Comparison of ENCODE assay signal across 9 cellular contexts in the genomic region with DNA sequence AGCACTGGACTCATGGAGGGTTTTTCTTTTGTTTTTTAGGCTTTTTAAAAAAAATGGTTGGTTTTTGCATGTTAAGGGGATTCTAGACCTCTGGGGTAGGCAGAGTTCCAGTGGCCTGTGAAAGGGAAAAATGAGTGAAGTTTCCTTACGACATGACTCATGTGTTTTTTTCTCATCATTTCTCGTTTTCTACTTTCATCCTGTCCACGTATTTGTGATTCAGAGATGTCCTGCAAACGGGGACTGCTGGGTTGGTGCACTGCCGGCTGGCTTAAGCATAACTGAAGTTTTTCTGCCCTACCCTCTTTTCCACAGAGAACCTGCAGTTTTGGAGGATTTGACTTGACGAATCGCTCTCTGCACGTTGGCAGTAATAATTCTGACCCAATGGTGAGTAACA.
DNase-seq lines count a peak whose midpoint lies in the region; ATAC-seq and TF ChIP-seq lines count a peak whose summit lies in the region.
"Had no signal": no experiment of that assay in that cellular context is flagged by ENCODE, and none has a peak within 500 bp of the region (broad histone marks: within the 10 kb centered on the region; RNA-seq: fewer than 3 reads in every experiment).

No MANE protein-coding gene starts in this region.

- H4K20me1 ChIP-seq in IMR-90 (ENCODE audit: insufficient read depth, low read length) (no peaks in the 10 kb centered on the region), mammary epithelial cell (ENCODE audit: insufficient read depth, low read length) (no peaks in the 10 kb centered on the region)

- in situ Hi-C loops in IMR-90 (cut with MboI; ENCODE audit: low sequenced_read_pairs) (no loop called here), mammary epithelial cell (cut with MboI; ENCODE audit: low sequenced_read_pairs in 2 of 2) (no loop called here)

- peak overlapping the region; percentile 36 to 95 for H4K8ac ChIP-seq in IMR-90 (ENCODE audit: low read depth in 2 of 2, low read length in 2 of 2)

- H2BK120ac ChIP-seq in IMR-90 (ENCODE audit: low read depth, low read length), result peak overlapping the region; percentile 96

- no CpG with 5 or more reads among the region's 8 CpGs for whole genome bisulfite sequencing in IMR-90 (ENCODE audit: extremely low coverage in 2 of 2, insufficient read length in 1 of 2), 2 experiments
- 91% methylated on average over 8 of the region's 8 CpGs for WGBS in mammary epithelial cell (ENCODE audit: low coverage, missing lambda C conversion rate)

- H3K9me3 ChIP-seq in IMR-90 (ENCODE audit: control insufficient read depth, insufficient read depth, low read length) (no peaks in the 10 kb centered on the region), mammary epithelial cell (replicated peaks; ENCODE audit: insufficient read depth, low read length) (no peaks in the 10 kb centered on the region)

- H3K4me3 ChIP-seq in AG10803 (ENCODE audit: low read length) (peak overlapping the region; percentile 39), IMR-90 (ENCODE audit: insufficient read depth, low read depth, low read length) (peak overlapping the region; percentile 38; the same call in 1 of the 2 replicates), mammary epithelial cell (replicated peaks in 1 of 3; ENCODE audit: insufficient read depth in 1 of 3, low read depth in 2 of 3, low read length in 3 of 3) (no peak overlapping the region)

- peak overlapping the region; percentile 71 for H2BK15ac ChIP-seq in IMR-90 (ENCODE audit: low read depth, low read length)

- H3K4me1 Mint-ChIP-seq in nephron progenitor cell, result peaks cover 29% of the 10 kb centered on the region

- H3K4ac ChIP-seq in IMR-90 (ENCODE audit: low read depth, low read length), result peak overlapping the region; percentile 93

- TF ChIP-seq CTCF in AG10803 (conservative IDR thresholded peaks at IDR 0.05; ENCODE audit: low read length), result no peak
- no peak for TF ChIP-seq CTCF in IMR-90 (conservative IDR thresholded peaks at IDR 0.05; ENCODE audit: low read depth, low read length)
- TF ChIP-seq CTCF in nephron progenitor cell (IDR thresholded peaks at IDR 0.05), result no peak
- TF ChIP-seq CTCF in mammary epithelial cell (conservative IDR thresholded peaks at IDR 0.05 in 1 of 2, IDR thresholded peaks at IDR 0.05 in 1 of 2; ENCODE audit: extremely low read depth in 1 of 2, insufficient read depth in 1 of 2, low read depth in 1 of 2, low read length in 2 of 2), result no peak

- TF ChIP-seq RAD21 in IMR-90 (IDR thresholded peaks at IDR 0.05; ENCODE audit: low read length), result peak; percentile 14; the same call in 1 of the 2 replicates

- H3K14ac ChIP-seq in IMR-90 (replicated peaks; ENCODE audit: low read depth, low read length), result peak overlapping the region; percentile 89

- BruUV-seq in IMR-90 (replicated peaks; lab: Mats Ljungman, UMichigan), result TSS peak; percentile 50
- no TSS peak for BruUV-seq in mammary epithelial cell (replicated peaks; lab: Mats Ljungman, UMichigan)

- peaks cover 84% of the 10 kb centered on the region for H3K36me3 Mint-ChIP-seq in nephron progenitor cell (ENCODE audit: low read depth)

- peak overlapping the region; percentile 95 for H3K27ac ChIP-seq in IMR-90 (ENCODE audit: insufficient read depth, low read length)
- H3K27ac ChIP-seq in cingulate gyrus (ENCODE audit: low read depth, low read length), result peak overlapping the region; percentile 79
- no peak overlapping the region for H3K27ac ChIP-seq in mammary epithelial cell (ENCODE audit: insufficient read depth, low read depth, low read length)

- intact Hi-C loops in IMR-90 (cut with micrococcal nuclease), result loop anchor here (5.0 kb wide), 1 partner anchor 253 kb away; no protein-coding TSS in a partner anchor
- intact Hi-C loops in mammary epithelial cell (cut with micrococcal nuclease), result no loop called here

- no peaks in the 10 kb centered on the region for H3K79me2 ChIP-seq in mammary epithelial cell (ENCODE audit: insufficient read depth, low read length)

- H3K9ac ChIP-seq in IMR-90 (ENCODE audit: low read depth, low read length) (peak overlapping the region; percentile 68), mammary epithelial cell (ENCODE audit: insufficient read depth, low read length) (no peak overlapping the region)

- peak overlapping the region; percentile 97 for H4K91ac ChIP-seq in IMR-90 (ENCODE audit: insufficient read depth, low read depth, low read length)

- H2AK9ac ChIP-seq in IMR-90 (replicated peaks; ENCODE audit: low read depth, low read length, poor library complexity), result peak overlapping the region; percentile 97

- DNase-seq in AG10803 (ENCODE audit: low read depth), result peak; percentile 86
- peak; percentile 92 for DNase-seq in IMR-90
- DNase-seq in nephron progenitor cell, result no peak
- DNase-seq in RKO (ENCODE audit: low spot score), result no peak
- no peak for DNase-seq in mammary epithelial cell
- DNase-seq: NCI-H2171 treated with DMSO at 0.1 percent for 48 hours had no signal

- POLR2A ChIA-PET in IMR-90 (lab: Charles Lee; ENCODE audit: unreplicated experiment), result interaction anchor here (0.6 kb wide), 1 partner anchor 412 kb away, joined by 3 read pairs; no protein-coding TSS in a partner anchor

- H3K79me1 ChIP-seq in IMR-90 (ENCODE audit: low read depth in 1 of 2, low read length in 2 of 2), result peaks cover 16 to 46% of the 10 kb centered on the region in 2 experiments

- H3K18ac ChIP-seq in IMR-90 (ENCODE audit: low read depth, low read length), result peak overlapping the region; percentile 95

- peak overlapping the region; percentile 97 for H3K56ac ChIP-seq in IMR-90 (ENCODE audit: extremely low read depth, insufficient read depth, low read length)

- H2AFZ ChIP-seq in IMR-90 (replicated peaks; ENCODE audit: low read length, poor library complexity), result peak overlapping the region; percentile 72
- H2AFZ ChIP-seq in mammary epithelial cell (ENCODE audit: low read depth, low read length), result no peak overlapping the region

- H4K5ac ChIP-seq in IMR-90 (ENCODE audit: low read depth, low read length), result peak overlapping the region; percentile 98

- peak overlapping the region; percentile 87 for H3K4me2 ChIP-seq in IMR-90 (ENCODE audit: low read depth, low read length)
- H3K4me2 ChIP-seq in mammary epithelial cell (ENCODE audit: insufficient read depth, low read depth, low read length), result no peak overlapping the region

- peak overlapping the region; percentile 93 for H2AK5ac ChIP-seq in IMR-90 (ENCODE audit: low read depth, low read length)

- no peak; the same call in 1 of the 2 replicates for TF ChIP-seq POLR2A in IMR-90 (IDR thresholded peaks at IDR 0.05; ENCODE audit: low read depth, low read length)

- peak overlapping the region; percentile 96 for H3K23ac ChIP-seq in IMR-90 (ENCODE audit: low read depth, low read length)

- H2BK5ac ChIP-seq in IMR-90 (ENCODE audit: low read depth, low read length, poor library complexity, severe bottlenecking), result peak overlapping the region; percentile 98

- H2BK20ac ChIP-seq in IMR-90 (ENCODE audit: low read depth, low read length), result peak overlapping the region; percentile 96

- peak overlapping the region; percentile 18 for H3K27ac Mint-ChIP-seq in nephron progenitor cell

- ATAC-seq in IMR-90 (ENCODE audit: low read depth), result peak; percentile 46
- ATAC-seq in GM19452 (IDR thresholded peaks at IDR 0.05; ENCODE audit: unreplicated experiment), result no peak
- no peak for ATAC-seq in GM21737 (IDR thresholded peaks at IDR 0.05; ENCODE audit: unreplicated experiment)

- H3K27me3 ChIP-seq in IMR-90 (ENCODE audit: control insufficient read depth, insufficient read depth, low read length), result no peaks in the 10 kb centered on the region
- no peaks in the 10 kb centered on the region for H3K27me3 ChIP-seq in mammary epithelial cell (ENCODE audit: insufficient read depth, low read length)

- peaks cover 14% of the 10 kb centered on the region; the same call in 1 of the 2 replicates for H3K9me1 ChIP-seq in IMR-90 (ENCODE audit: insufficient read depth, low read length)

- no peaks in the 10 kb centered on the region for H3K27me3 Mint-ChIP-seq in nephron progenitor cell (ENCODE audit: low read depth, poor library complexity)

- peaks cover 4% of the 10 kb centered on the region for H3K9me3 Mint-ChIP-seq in nephron progenitor cell

- peaks cover 37% of the 10 kb centered on the region for H3K4me1 ChIP-seq in IMR-90 (ENCODE audit: control insufficient read depth, insufficient read depth, low read length)
- H3K4me1 ChIP-seq in mammary epithelial cell (ENCODE audit: insufficient read depth, low read length), result peaks cover 2% of the 10 kb centered on the region

- dilution Hi-C loops in IMR-90 (cut with HindIII; ENCODE audit: low sequenced_read_pairs, unreplicated experiment), result no loop called here
- dilution Hi-C loops in mammary epithelial cell (cut with HindIII; ENCODE audit: low sequenced_read_pairs), result no loop called here

- no peak overlapping the region for H3K4me3 Mint-ChIP-seq in nephron progenitor cell

- CTCF ChIA-PET in IMR-90 (lab: Yijun Ruan, JAX), result interaction anchor here (0.6 to 1.8 kb wide), 5 partner anchors 16 to 720 kb away, joined by 3 to 6 read pairs (median 3); no protein-coding TSS in a partner anchor
- CTCF ChIA-PET in mammary epithelial cell (lab: Charles Lee; ENCODE audit: low non-redundant PET), result no interaction called here

- H3K36me3 ChIP-seq in IMR-90 (ENCODE audit: control insufficient read depth, insufficient read depth, low read length), result peaks cover 18% of the 10 kb centered on the region
- no peaks in the 10 kb centered on the region for H3K36me3 ChIP-seq in mammary epithelial cell (ENCODE audit: insufficient read depth, low read length)

TF ChIP-seq in IMR-90, 13 proteins besides CTCF, POLR2A, EP300 and RAD21:
- TF ChIP-seq FOS (IDR thresholded peaks at IDR 0.05; ENCODE audit: low read depth, low read length) (peak; percentile 65; the same call in 1 of the 2 replicates), MAFK (IDR thresholded peaks at IDR 0.05; ENCODE audit: low read depth, low read length) (0 out of 2 replicates have a peak, but pooled peaks have one; percentile 15), NFE2L2 (IDR thresholded peaks at IDR 0.05; ENCODE audit: low read depth, low read length) (peak; percentile 41), MXI1 (IDR thresholded peaks at IDR 0.05; ENCODE audit: borderline replicate concordance, low read depth, low read length) (no peak), RCOR1 (IDR thresholded peaks at IDR 0.05; ENCODE audit: insufficient replicate concordance, low read length) (no peak), SMC3 (IDR thresholded peaks at IDR 0.05; ENCODE audit: low read depth, low read length) (no peak)

Comparison
In these comparisons a context has a peak if more than half of its experiments do, and no peak if none do; other contexts are left out.
1. DNase-seq: peak in AG10803 (single experiment) and IMR-90 (single experiment); none in nephron progenitor cell (single experiment), RKO (single experiment) and mammary epithelial cell (single experiment).
2. H3K4me3 ChIP-seq: peak in AG10803 (single experiment) and IMR-90 (single experiment); none in mammary epithelial cell (0 of 3).